Comparison of ENCODE assay signal across 15 cellular contexts in the genomic region with DNA sequence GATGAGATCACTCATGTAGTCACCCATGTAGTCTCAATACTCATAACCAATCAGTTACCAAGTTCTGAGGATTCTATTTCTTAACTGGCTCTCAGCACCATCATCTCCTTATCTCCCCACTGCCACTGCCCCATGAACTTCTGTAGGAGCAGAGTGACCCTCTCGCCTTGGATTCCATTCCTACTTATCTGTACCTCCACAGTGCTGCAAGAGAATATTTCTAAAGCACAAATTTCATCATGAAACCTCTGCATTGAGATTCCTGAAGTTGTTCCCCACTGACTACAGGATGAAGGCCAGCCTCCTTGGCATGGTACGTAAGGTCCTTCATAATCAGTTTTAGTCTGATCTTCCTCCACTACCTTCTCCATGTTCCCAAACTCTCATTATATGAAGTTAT. TPM values are rescaled to one million over a fixed set of nuclear protein-coding genes. Genes with fewer than 3 reads are reported as not detected.
DNase-seq lines count a peak whose midpoint lies in the region; ATAC-seq and TF ChIP-seq lines count a peak whose summit lies in the region.
"Had no signal": no experiment of that assay in that cellular context is flagged by ENCODE, and none has a peak within 500 bp of the region (broad histone marks: within the 10 kb centered on the region; RNA-seq: fewer than 3 reads in every experiment).

No MANE protein-coding gene starts in this region.

- H3K36me3 ChIP-seq in CD8-positive, alpha-beta T cell (ENCODE audit: insufficient read depth, low read length), result no peaks in the 10 kb centered on the region

- H3K36me3 Mint-ChIP-seq in activated T-cell treated with anti-CD3 and anti-CD28 coated beads, Interleukin-2, amount 50 U/mL, for 72 hours (ENCODE audit: insufficient read depth in 2 of 2), result peaks cover 29 to 55% of the 10 kb centered on the region in 2 donors
- peaks cover 60% of the 10 kb centered on the region for H3K36me3 Mint-ChIP-seq in CD8-positive, alpha-beta T cell
- peaks cover 52% of the 10 kb centered on the region for H3K36me3 Mint-ChIP-seq in activated naive CD8-positive, alpha-beta T cell treated with anti-CD3 and anti-CD28 coated beads, Interleukin-2, amount 10 ng/mL, durations not matched to agents 7 days and 5 days
- H3K36me3 Mint-ChIP-seq in stimulated activated memory B cell treated with anti-CD40 and anti-IgM and Interleukin-4, amounts not matched to agents 10 μg/mL and 1 μg/mL and 100 μg/mL, for 72 hours, result peaks cover 29% of the 10 kb centered on the region
- H3K36me3 Mint-ChIP-seq in CD14-positive monocyte, result no peaks in the 10 kb centered on the region

- H3K27ac ChIP-seq in CD8-positive, alpha-beta T cell (ENCODE audit: low read depth, low read length), result no peak overlapping the region

- intact Hi-C loops in CD8-positive, alpha-beta T cell (cut with DNase I, micrococcal nuclease), result no loop called here
- intact Hi-C loops in CD14-positive monocyte (cut with micrococcal nuclease), result no loop called here

- peaks cover 99% of the 10 kb centered on the region for H3K4me1 Mint-ChIP-seq in activated T-cell treated with anti-CD3 and anti-CD28 coated beads, Interleukin-2, amount 50 U/mL, for 72 hours (ENCODE audit: low read depth)
- peaks cover 89% of the 10 kb centered on the region for H3K4me1 Mint-ChIP-seq in CD8-positive, alpha-beta T cell (ENCODE audit: low read depth)
- peaks cover 84% of the 10 kb centered on the region for H3K4me1 Mint-ChIP-seq in activated naive CD8-positive, alpha-beta T cell treated with anti-CD3 and anti-CD28 coated beads, Interleukin-2, amount 10 ng/mL, durations not matched to agents 7 days and 5 days
- H3K4me1 Mint-ChIP-seq in stimulated activated memory B cell treated with anti-CD40 and anti-IgM and Interleukin-4, amounts not matched to agents 10 μg/mL and 1 μg/mL and 100 μg/mL, for 72 hours, result peaks cover 36% of the 10 kb centered on the region
- no peaks in the 10 kb centered on the region for H3K4me1 Mint-ChIP-seq in CD14-positive monocyte

- H3K4me3 Mint-ChIP-seq in activated T-cell treated with anti-CD3 and anti-CD28 coated beads, Interleukin-2, amount 50 U/mL, for 72 hours, result peak overlapping the region; percentile 2 to 3
- H3K4me3 Mint-ChIP-seq in CD8-positive, alpha-beta T cell, result no peak overlapping the region
- H3K4me3 Mint-ChIP-seq in activated naive CD8-positive, alpha-beta T cell treated with anti-CD3 and anti-CD28 coated beads, Interleukin-2, amount 10 ng/mL, durations not matched to agents 7 days and 5 days, result no peak overlapping the region
- no peak overlapping the region for H3K4me3 Mint-ChIP-seq in stimulated activated memory B cell treated with anti-CD40 and anti-IgM and Interleukin-4, amounts not matched to agents 10 μg/mL and 1 μg/mL and 100 μg/mL, for 72 hours
- no peak overlapping the region for H3K4me3 Mint-ChIP-seq in CD14-positive monocyte

- no peak for DNase-seq in activated T-cell treated with anti-CD3 and anti-CD28 coated beads, Interleukin-2, amount 50 U/mL, for 72 hours
- no peak for DNase-seq in activated T-cell treated with anti-CD3 and anti-CD28 coated beads, Interleukin-2, amount 50 U/mL, for 1 hour
- no peak for DNase-seq in CD8-positive, alpha-beta T cell
- no peak for DNase-seq in activated naive CD8-positive, alpha-beta T cell treated with anti-CD3 and anti-CD28 coated beads, Interleukin-2, amount 10 ng/mL, durations not matched to agents 7 days and 5 days
- no peak for DNase-seq in CD14-positive monocyte (ENCODE audit: low spot score)
- no peak for DNase-seq in iPS-NIHi11 (ENCODE audit: low spot score)
- DNase-seq: DMS79 treated with DMSO at 0.1 percent for 48 hours, NCI-H1092 treated with DMSO at 0.1 percent for 48 hours, NCI-H146, NCI-H2081 treated with DMSO at 0.1 percent for 48 hours, NCI-H510A, NCI-H774, Right ventricle myocardium superior had no signal

- no peaks in the 10 kb centered on the region for H3K9me3 ChIP-seq in CD8-positive, alpha-beta T cell (ENCODE audit: low read length)

- H3K27me3 Mint-ChIP-seq in activated T-cell treated with anti-CD3 and anti-CD28 coated beads, Interleukin-2, amount 50 U/mL, for 72 hours (ENCODE audit: low read depth), result no peaks in the 10 kb centered on the region
- no peaks in the 10 kb centered on the region for H3K27me3 Mint-ChIP-seq in CD8-positive, alpha-beta T cell (ENCODE audit: low read depth)
- H3K27me3 Mint-ChIP-seq in activated naive CD8-positive, alpha-beta T cell treated with anti-CD3 and anti-CD28 coated beads, Interleukin-2, amount 10 ng/mL, durations not matched to agents 7 days and 5 days, result no peaks in the 10 kb centered on the region
- no peaks in the 10 kb centered on the region for H3K27me3 Mint-ChIP-seq in stimulated activated memory B cell treated with anti-CD40 and anti-IgM and Interleukin-4, amounts not matched to agents 10 μg/mL and 1 μg/mL and 100 μg/mL, for 72 hours
- H3K27me3 Mint-ChIP-seq in CD14-positive monocyte (ENCODE audit: low read depth in 3 of 3), result peaks cover 0 to 1% (median 0%) of the 10 kb centered on the region in 3 donors

- CTCF ChIA-PET in CD8-positive, alpha-beta T cell (lab: Charles Lee), result no interaction called here

- H3K27ac Mint-ChIP-seq in activated T-cell treated with anti-CD3 and anti-CD28 coated beads, Interleukin-2, amount 50 U/mL, for 72 hours, result peak overlapping the region; percentile 64
- H3K27ac Mint-ChIP-seq in CD8-positive, alpha-beta T cell, result peak overlapping the region; percentile 3
- peak overlapping the region; percentile 17 for H3K27ac Mint-ChIP-seq in activated naive CD8-positive, alpha-beta T cell treated with anti-CD3 and anti-CD28 coated beads, Interleukin-2, amount 10 ng/mL, durations not matched to agents 7 days and 5 days
- H3K27ac Mint-ChIP-seq in stimulated activated memory B cell treated with anti-CD40 and anti-IgM and Interleukin-4, amounts not matched to agents 10 μg/mL and 1 μg/mL and 100 μg/mL, for 72 hours, result peak overlapping the region; percentile 38
- no peak overlapping the region for H3K27ac Mint-ChIP-seq in CD14-positive monocyte

- no peak for ATAC-seq in activated T-cell treated with anti-CD3 and anti-CD28 coated beads, Interleukin-2, amount 50 U/mL, for 72 hours (replicated peaks in 1 of 2)
- no peak for ATAC-seq in CD8-positive, alpha-beta T cell
- ATAC-seq in activated naive CD8-positive, alpha-beta T cell treated with anti-CD3 and anti-CD28 coated beads, Interleukin-2, amount 10 ng/mL, durations not matched to agents 7 days and 5 days (ENCODE audit: low read depth), result no peak
- ATAC-seq in stimulated activated memory B cell treated with anti-CD40 and anti-IgM and Interleukin-4, amounts not matched to agents 10 μg/mL and 1 μg/mL and 100 μg/mL, for 72 hours, result no peak
- ATAC-seq: K562 had no signal

- peaks cover 5 to 8% of the 10 kb centered on the region in 2 donors for H3K9me3 Mint-ChIP-seq in activated T-cell treated with anti-CD3 and anti-CD28 coated beads, Interleukin-2, amount 50 U/mL, for 72 hours
- H3K9me3 Mint-ChIP-seq in CD8-positive, alpha-beta T cell, result peaks cover 3% of the 10 kb centered on the region
- peaks cover 12% of the 10 kb centered on the region for H3K9me3 Mint-ChIP-seq in activated naive CD8-positive, alpha-beta T cell treated with anti-CD3 and anti-CD28 coated beads, Interleukin-2, amount 10 ng/mL, durations not matched to agents 7 days and 5 days
- peaks cover under 1% of the 10 kb centered on the region for H3K9me3 Mint-ChIP-seq in stimulated activated memory B cell treated with anti-CD40 and anti-IgM and Interleukin-4, amounts not matched to agents 10 μg/mL and 1 μg/mL and 100 μg/mL, for 72 hours
- H3K9me3 Mint-ChIP-seq in CD14-positive monocyte, result peaks cover 0 to 3% (median 0%) of the 10 kb centered on the region in 7 donors

- POLR2A ChIA-PET in CD8-positive, alpha-beta T cell (lab: Charles Lee), result no interaction called here
- POLR2A ChIA-PET in activated naive CD8-positive, alpha-beta T cell treated with anti-CD3 and anti-CD28 coated beads, Interleukin-2, amount 10 ng/mL, durations not matched to agents 7 days and 5 days (lab: Charles Lee), result no interaction called here

- H3K4me1 ChIP-seq in CD8-positive, alpha-beta T cell (ENCODE audit: insufficient read depth, low read length), result peaks cover 64% of the 10 kb centered on the region

- H3K27me3 ChIP-seq in CD8-positive, alpha-beta T cell (ENCODE audit: insufficient read depth, low read length), result no peaks in the 10 kb centered on the region

- TF ChIP-seq CTCF in CD8-positive, alpha-beta T cell (IDR thresholded peaks at IDR 0.05), result no peak
- no peak for TF ChIP-seq CTCF in CD14-positive monocyte (IDR thresholded peaks at IDR 0.05)

- H3K4me3 ChIP-seq in CD8-positive, alpha-beta T cell (ENCODE audit: low read depth, low read length), result no peak overlapping the region
- H3K4me3 ChIP-seq: K562 had no signal

RNA-seq across cellular contexts. Expression of gene BACH2, which starts 34.8 kb away (rescaled TPM):
- total RNA-seq in activated T-cell treated with anti-CD3 and anti-CD28 coated beads, Interleukin-2, amount 50 U/mL, for 72 hours, result 100 to 1,000 TPM; 101 to 111 TPM
- total RNA-seq in CD8-positive, alpha-beta T cell, result 100 to 1,000 TPM; 162 to 164 TPM
- 10 to 100 TPM; 61.7 to 65.8 TPM for total RNA-seq in activated naive CD8-positive, alpha-beta T cell treated with anti-CD3 and anti-CD28 coated beads, Interleukin-2, amount 10 ng/mL, durations not matched to agents 7 days and 5 days
- polyA plus RNA-seq in CD14-positive monocyte, result under 1 TPM; 0.04 to 0.09 TPM

Comparison
In these comparisons a context has a peak if more than half of its experiments do, and no peak if none do; other contexts are left out.
1. H3K27ac Mint-ChIP-seq: peak in activated T-cell treated with anti-CD3 and anti-CD28 coated beads, Interleukin-2, amount 50 U/mL, for 72 hours (single experiment), CD8-positive, alpha-beta T cell (single experiment), activated naive CD8-positive, alpha-beta T cell treated with anti-CD3 and anti-CD28 coated beads, Interleukin-2, amount 10 ng/mL, durations not matched to agents 7 days and 5 days (single experiment) and stimulated activated memory B cell treated with anti-CD40 and anti-IgM and Interleukin-4, amounts not matched to agents 10 μg/mL and 1 μg/mL and 100 μg/mL, for 72 hours (single experiment); none in CD14-positive monocyte (0 of 7).
2. H3K4me3 Mint-ChIP-seq: peak in activated T-cell treated with anti-CD3 and anti-CD28 coated beads, Interleukin-2, amount 50 U/mL, for 72 hours (2 of 2); none in CD8-positive, alpha-beta T cell (single experiment), activated naive CD8-positive, alpha-beta T cell treated with anti-CD3 and anti-CD28 coated beads, Interleukin-2, amount 10 ng/mL, durations not matched to agents 7 days and 5 days (single experiment), stimulated activated memory B cell treated with anti-CD40 and anti-IgM and Interleukin-4, amounts not matched to agents 10 μg/mL and 1 μg/mL and 100 μg/mL, for 72 hours (single experiment) and CD14-positive monocyte (0 of 2).